Comparison of ENCODE assay signal across 23 cellular contexts in the genomic region with DNA sequence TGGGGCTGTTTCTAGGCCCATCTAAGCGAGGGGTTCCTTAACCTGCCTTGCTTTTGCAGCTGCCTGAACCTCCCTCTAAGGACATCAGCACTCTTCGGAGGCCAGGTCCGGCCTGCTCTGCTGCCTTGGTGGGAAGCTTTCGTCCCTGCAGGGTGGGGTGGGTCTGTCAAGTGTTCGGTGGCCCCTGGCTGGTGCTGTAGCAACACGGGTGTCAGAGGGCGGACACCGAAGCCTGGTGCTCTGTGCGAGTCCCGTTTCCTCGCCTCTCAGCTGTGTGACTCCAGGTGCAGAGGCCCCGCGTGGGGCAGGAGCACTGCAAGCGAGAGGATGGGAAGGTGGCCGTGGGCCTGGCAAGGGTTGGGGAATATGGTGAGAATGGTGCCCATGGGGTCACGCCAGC.
"Had no signal": no experiment of that assay in that cellular context is flagged by ENCODE, and none has a peak within 500 bp of the region (broad histone marks: within the 10 kb centered on the region; RNA-seq: fewer than 3 reads in every experiment).

No MANE protein-coding gene starts in this region.

- H3K4me3 Mint-ChIP-seq: activated B cell treated with CpG ODN at 0.5 μM for 24 hours; activated CD4-positive, alpha-beta T cell treated with anti-CD3 and anti-CD28 coated beads, Interleukin-2, amount 10 ng/mL, durations not matched to agents 24 days and 14 days; activated CD8-positive, alpha-beta memory T cell treated with anti-CD3 and anti-CD28 coated beads, Interleukin-2, amount 10 ng/mL, durations not matched to agents 7 days and 5 days; activated naive CD4-positive, alpha-beta T cell treated with anti-CD3 and anti-CD28 coated beads, Interleukin-2, amount 50 U/mL, for 24 hours; activated T-cell treated with anti-CD3 and anti-CD28 coated beads, Interleukin-2, amount 50 U/mL, for 24 hours; activated T-helper 1 cell treated with anti-CD3 and anti-CD28 coated beads, Interleukin-12 subunit alpha, Interleukin-12 subunit beta, Interleukin-2, Interleukin-4 antibody, amounts not matched to agents 30 ng/mL and 10 ng/mL and 1 ng/mL, durations not matched to agents 14 hours and 24 hours and 36 hours had no signal

- H3K4me3 ChIP-seq: Peyer's patch had no signal

- ATAC-seq: activated CD8-positive, alpha-beta memory T cell treated with anti-CD3 and anti-CD28 coated beads, Interleukin-2, amount 10 ng/mL, durations not matched to agents 7 days and 5 days had no signal

- H3K27ac Mint-ChIP-seq: activated B cell treated with CpG ODN at 0.5 μM for 24 hours; activated CD4-positive, alpha-beta T cell treated with anti-CD3 and anti-CD28 coated beads, Interleukin-2, amount 10 ng/mL, durations not matched to agents 24 days and 14 days; activated CD8-positive, alpha-beta memory T cell treated with anti-CD3 and anti-CD28 coated beads, Interleukin-2, amount 10 ng/mL, durations not matched to agents 7 days and 5 days; activated naive CD4-positive, alpha-beta T cell treated with anti-CD3 and anti-CD28 coated beads, Interleukin-2, amount 50 U/mL, for 24 hours; activated T-cell treated with anti-CD3 and anti-CD28 coated beads, Interleukin-2, amount 50 U/mL, for 24 hours; activated T-helper 1 cell treated with anti-CD3 and anti-CD28 coated beads, Interleukin-12 subunit alpha, Interleukin-12 subunit beta, Interleukin-2, Interleukin-4 antibody, amounts not matched to agents 30 ng/mL and 10 ng/mL and 1 ng/mL, durations not matched to agents 14 hours and 24 hours and 36 hours had no signal

- H3K27me3 ChIP-seq: Peyer's patch had no signal

- H3K27ac ChIP-seq: Peyer's patch, RWPE1 had no signal

- H3K36me3 Mint-ChIP-seq: activated CD8-positive, alpha-beta memory T cell treated with anti-CD3 and anti-CD28 coated beads, Interleukin-2, amount 10 ng/mL, durations not matched to agents 7 days and 5 days had no signal

- H3K4me1 Mint-ChIP-seq: activated B cell treated with CpG ODN at 0.5 μM for 24 hours; activated CD4-positive, alpha-beta T cell treated with anti-CD3 and anti-CD28 coated beads, Interleukin-2, amount 10 ng/mL, durations not matched to agents 24 days and 14 days; activated CD8-positive, alpha-beta memory T cell treated with anti-CD3 and anti-CD28 coated beads, Interleukin-2, amount 10 ng/mL, durations not matched to agents 7 days and 5 days; activated naive CD4-positive, alpha-beta T cell treated with anti-CD3 and anti-CD28 coated beads, Interleukin-2, amount 50 U/mL, for 24 hours had no signal

- H3K36me3 ChIP-seq: Peyer's patch had no signal

- H3K27me3 Mint-ChIP-seq: activated B cell treated with CpG ODN at 0.5 μM for 24 hours; activated CD4-positive, alpha-beta T cell treated with anti-CD3 and anti-CD28 coated beads, Interleukin-2, amount 10 ng/mL, durations not matched to agents 24 days and 14 days; activated CD8-positive, alpha-beta memory T cell treated with anti-CD3 and anti-CD28 coated beads, Interleukin-2, amount 10 ng/mL, durations not matched to agents 7 days and 5 days; activated naive CD4-positive, alpha-beta T cell treated with anti-CD3 and anti-CD28 coated beads, Interleukin-2, amount 50 U/mL, for 24 hours; activated T-cell treated with anti-CD3 and anti-CD28 coated beads, Interleukin-2, amount 50 U/mL, for 24 hours had no signal

- DNase-seq: activated B cell treated with CpG ODN at 0.5 μM for 24 hours; activated CD4-positive, alpha-beta T cell treated with anti-CD3 and anti-CD28 coated beads for 1 hour; activated CD4-positive, alpha-beta T cell treated with anti-CD3 and anti-CD28 coated beads, Interleukin-2, amount 10 ng/mL, durations not matched to agents 24 days and 14 days; activated CD4-positive, alpha-beta T cell treated with anti-CD3 and anti-CD28 coated beads, Interleukin-2, amount 50 U/mL, for 48 hours; activated CD8-positive, alpha-beta memory T cell treated with anti-CD3 and anti-CD28 coated beads, Interleukin-2, amount 10 ng/mL, durations not matched to agents 7 days and 5 days; activated effector memory CD4-positive, alpha-beta T cell treated with Interleukin-2 at 50 U/mL for 16 hours; activated naive CD4-positive, alpha-beta T cell; activated T-cell treated with anti-CD3 and anti-CD28 coated beads, Interleukin-2, amount 50 U/mL, for 24 hours; MM.1S; NCI-H1105 treated with DMSO at 0.1 percent for 48 hours; NCI-H1436 treated with DMSO at 0.1 percent for 48 hours; NCI-H187 treated with DMSO at 0.1 percent for 48 hours; NCI-H2081 treated with DMSO at 0.1 percent for 48 hours; NCI-H446; NCI-H524; Peyer's patch; SHP77 treated with DMSO at 0.1 percent for 48 hours; T-helper 2 cell; T1000 had no signal

- FAIRE-seq: TTC549 had no signal
